1 cellular context compared by ENCODE assay signal in the genomic region with DNA sequence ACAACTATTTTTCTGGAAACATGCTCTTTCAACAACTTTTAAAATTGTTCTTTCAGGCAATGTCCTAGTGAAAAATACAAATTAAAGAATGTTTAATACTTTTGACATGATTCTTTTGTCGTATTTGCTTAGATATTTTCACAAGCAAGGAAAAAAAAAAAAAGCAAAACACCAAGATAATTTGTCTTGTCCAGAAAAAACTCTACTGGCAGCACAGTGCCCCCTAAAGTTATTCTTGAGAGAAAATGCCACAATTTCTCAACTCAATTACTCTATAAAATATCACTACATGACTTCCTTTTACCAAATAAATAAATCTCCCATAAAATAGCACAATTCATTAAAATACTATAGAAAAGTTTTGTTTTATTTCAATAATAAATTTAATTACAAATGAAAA.
TF ChIP-seq lines count a peak whose summit lies in the region.

No MANE protein-coding gene starts in this region.

TF ChIP-seq in SK-N-SH, 30 proteins besides CTCF, POLR2A, EP300 and RAD21 (continued from another document):
- TF ChIP-seq, protein P1, sequence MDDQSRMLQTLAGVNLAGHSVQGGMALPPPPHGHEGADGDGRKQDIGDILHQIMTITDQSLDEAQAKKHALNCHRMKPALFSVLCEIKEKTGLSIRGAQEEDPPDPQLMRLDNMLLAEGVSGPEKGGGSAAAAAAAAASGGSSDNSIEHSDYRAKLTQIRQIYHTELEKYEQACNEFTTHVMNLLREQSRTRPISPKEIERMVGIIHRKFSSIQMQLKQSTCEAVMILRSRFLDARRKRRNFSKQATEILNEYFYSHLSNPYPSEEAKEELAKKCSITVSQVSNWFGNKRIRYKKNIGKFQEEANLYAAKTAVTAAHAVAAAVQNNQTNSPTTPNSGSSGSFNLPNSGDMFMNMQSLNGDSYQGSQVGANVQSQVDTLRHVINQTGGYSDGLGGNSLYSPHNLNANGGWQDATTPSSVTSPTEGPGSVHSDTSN (IDR thresholded peaks at IDR 0.05), result no peak
- TF ChIP-seq ELF1 (IDR thresholded peaks at IDR 0.05) (no peak), RXRA (IDR thresholded peaks at IDR 0.05; ENCODE audit: borderline replicate concordance, low read depth) (no peak), TEAD4 (IDR thresholded peaks at IDR 0.05; ENCODE audit: borderline replicate concordance, insufficient read depth) (no peak), RCOR1 (IDR thresholded peaks at IDR 0.05; ENCODE audit: low read length) (no peak), POLR2AphosphoS5 (IDR thresholded peaks at IDR 0.05; ENCODE audit: low read depth, low read length) (no peak), NFIC (IDR thresholded peaks at IDR 0.05; ENCODE audit: borderline replicate concordance) (no peak), TAF1 (IDR thresholded peaks at IDR 0.05; ENCODE audit: borderline replicate concordance, low read depth, low read length) (no peak), YY1 (IDR thresholded peaks at IDR 0.05; ENCODE audit: low read depth) (no peak), SIN3A (IDR thresholded peaks at IDR 0.05; ENCODE audit: borderline replicate concordance, low read depth, low read length) (no peak), TCF12 (IDR thresholded peaks at IDR 0.05) (no peak)
- TF ChIP-seq, protein P2, sequence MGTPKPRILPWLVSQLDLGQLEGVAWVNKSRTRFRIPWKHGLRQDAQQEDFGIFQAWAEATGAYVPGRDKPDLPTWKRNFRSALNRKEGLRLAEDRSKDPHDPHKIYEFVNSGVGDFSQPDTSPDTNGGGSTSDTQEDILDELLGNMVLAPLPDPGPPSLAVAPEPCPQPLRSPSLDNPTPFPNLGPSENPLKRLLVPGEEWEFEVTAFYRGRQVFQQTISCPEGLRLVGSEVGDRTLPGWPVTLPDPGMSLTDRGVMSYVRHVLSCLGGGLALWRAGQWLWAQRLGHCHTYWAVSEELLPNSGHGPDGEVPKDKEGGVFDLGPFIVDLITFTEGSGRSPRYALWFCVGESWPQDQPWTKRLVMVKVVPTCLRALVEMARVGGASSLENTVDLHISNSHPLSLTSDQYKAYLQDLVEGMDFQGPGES (IDR thresholded peaks at IDR 0.05; ENCODE audit: low read depth, low read length), result no peak
